ENCODE assay signal across 1 cellular context in the genomic region with DNA sequence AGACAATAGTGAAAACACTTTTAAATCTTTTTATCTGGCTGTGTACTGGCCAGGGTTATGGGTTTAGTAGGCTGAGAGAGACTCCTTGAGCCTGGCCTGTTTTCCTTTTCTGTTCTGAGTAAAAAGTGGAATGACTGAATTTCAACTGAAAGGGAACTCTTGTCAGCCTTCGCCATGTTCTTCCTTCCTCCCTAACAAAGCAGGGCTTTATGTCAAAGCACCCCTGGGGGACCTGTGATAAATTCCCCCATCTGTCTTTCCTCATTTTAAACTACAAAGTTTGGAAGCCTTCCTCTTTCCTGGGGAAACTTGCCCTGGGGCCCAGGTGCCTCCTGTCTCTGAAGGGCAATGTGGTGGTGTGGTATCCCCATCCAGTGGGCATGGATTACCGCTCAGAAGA.
TF ChIP-seq lines count a peak whose summit lies in the region.

No MANE protein-coding gene starts in this region.

TF ChIP-seq in WTC11, 78 proteins besides CTCF, POLR2A, EP300 and RAD21 (continued from another document):
- TF ChIP-seq, protein P1, sequence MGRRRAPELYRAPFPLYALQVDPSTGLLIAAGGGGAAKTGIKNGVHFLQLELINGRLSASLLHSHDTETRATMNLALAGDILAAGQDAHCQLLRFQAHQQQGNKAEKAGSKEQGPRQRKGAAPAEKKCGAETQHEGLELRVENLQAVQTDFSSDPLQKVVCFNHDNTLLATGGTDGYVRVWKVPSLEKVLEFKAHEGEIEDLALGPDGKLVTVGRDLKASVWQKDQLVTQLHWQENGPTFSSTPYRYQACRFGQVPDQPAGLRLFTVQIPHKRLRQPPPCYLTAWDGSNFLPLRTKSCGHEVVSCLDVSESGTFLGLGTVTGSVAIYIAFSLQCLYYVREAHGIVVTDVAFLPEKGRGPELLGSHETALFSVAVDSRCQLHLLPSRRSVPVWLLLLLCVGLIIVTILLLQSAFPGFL (CRISPR knock-in tag; IDR thresholded peaks at IDR 0.05; ENCODE audit: borderline replicate concordance) = no peak
- no peak for TF ChIP-seq TEAD1 (CRISPR knock-in tag; IDR thresholded peaks at IDR 0.05)
- no peak for TF ChIP-seq ETV6 (CRISPR knock-in tag; IDR thresholded peaks at IDR 0.05)
- no peak for TF ChIP-seq OVOL2 (CRISPR knock-in tag; IDR thresholded peaks at IDR 0.05; ENCODE audit: borderline replicate concordance)
- no peak for TF ChIP-seq GABPB1 (CRISPR knock-in tag; IDR thresholded peaks at IDR 0.05)
- TF ChIP-seq, protein P2, sequence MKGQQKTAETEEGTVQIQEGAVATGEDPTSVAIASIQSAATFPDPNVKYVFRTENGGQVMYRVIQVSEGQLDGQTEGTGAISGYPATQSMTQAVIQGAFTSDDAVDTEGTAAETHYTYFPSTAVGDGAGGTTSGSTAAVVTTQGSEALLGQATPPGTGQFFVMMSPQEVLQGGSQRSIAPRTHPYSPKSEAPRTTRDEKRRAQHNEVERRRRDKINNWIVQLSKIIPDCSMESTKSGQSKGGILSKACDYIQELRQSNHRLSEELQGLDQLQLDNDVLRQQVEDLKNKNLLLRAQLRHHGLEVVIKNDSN (CRISPR knock-in tag; IDR thresholded peaks at IDR 0.05) = no peak
- TF ChIP-seq PRDM15 (CRISPR knock-in tag; IDR thresholded peaks at IDR 0.05) = no peak
- no peak for TF ChIP-seq FOXP1 (CRISPR knock-in tag; IDR thresholded peaks at IDR 0.05; ENCODE audit: borderline replicate concordance)
- TF ChIP-seq, protein P3, sequence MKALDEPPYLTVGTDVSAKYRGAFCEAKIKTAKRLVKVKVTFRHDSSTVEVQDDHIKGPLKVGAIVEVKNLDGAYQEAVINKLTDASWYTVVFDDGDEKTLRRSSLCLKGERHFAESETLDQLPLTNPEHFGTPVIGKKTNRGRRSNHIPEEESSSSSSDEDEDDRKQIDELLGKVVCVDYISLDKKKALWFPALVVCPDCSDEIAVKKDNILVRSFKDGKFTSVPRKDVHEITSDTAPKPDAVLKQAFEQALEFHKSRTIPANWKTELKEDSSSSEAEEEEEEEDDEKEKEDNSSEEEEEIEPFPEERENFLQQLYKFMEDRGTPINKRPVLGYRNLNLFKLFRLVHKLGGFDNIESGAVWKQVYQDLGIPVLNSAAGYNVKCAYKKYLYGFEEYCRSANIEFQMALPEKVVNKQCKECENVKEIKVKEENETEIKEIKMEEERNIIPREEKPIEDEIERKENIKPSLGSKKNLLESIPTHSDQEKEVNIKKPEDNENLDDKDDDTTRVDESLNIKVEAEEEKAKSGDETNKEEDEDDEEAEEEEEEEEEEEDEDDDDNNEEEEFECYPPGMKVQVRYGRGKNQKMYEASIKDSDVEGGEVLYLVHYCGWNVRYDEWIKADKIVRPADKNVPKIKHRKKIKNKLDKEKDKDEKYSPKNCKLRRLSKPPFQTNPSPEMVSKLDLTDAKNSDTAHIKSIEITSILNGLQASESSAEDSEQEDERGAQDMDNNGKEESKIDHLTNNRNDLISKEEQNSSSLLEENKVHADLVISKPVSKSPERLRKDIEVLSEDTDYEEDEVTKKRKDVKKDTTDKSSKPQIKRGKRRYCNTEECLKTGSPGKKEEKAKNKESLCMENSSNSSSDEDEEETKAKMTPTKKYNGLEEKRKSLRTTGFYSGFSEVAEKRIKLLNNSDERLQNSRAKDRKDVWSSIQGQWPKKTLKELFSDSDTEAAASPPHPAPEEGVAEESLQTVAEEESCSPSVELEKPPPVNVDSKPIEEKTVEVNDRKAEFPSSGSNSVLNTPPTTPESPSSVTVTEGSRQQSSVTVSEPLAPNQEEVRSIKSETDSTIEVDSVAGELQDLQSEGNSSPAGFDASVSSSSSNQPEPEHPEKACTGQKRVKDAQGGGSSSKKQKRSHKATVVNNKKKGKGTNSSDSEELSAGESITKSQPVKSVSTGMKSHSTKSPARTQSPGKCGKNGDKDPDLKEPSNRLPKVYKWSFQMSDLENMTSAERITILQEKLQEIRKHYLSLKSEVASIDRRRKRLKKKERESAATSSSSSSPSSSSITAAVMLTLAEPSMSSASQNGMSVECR (CRISPR knock-in tag; IDR thresholded peaks at IDR 0.05; ENCODE audit: borderline replicate concordance) = no peak
TF ChIP-seq in WTC11: peak in this region for 0.
